Comparison of ENCODE assay signal across 8 cellular contexts in the genomic region with DNA sequence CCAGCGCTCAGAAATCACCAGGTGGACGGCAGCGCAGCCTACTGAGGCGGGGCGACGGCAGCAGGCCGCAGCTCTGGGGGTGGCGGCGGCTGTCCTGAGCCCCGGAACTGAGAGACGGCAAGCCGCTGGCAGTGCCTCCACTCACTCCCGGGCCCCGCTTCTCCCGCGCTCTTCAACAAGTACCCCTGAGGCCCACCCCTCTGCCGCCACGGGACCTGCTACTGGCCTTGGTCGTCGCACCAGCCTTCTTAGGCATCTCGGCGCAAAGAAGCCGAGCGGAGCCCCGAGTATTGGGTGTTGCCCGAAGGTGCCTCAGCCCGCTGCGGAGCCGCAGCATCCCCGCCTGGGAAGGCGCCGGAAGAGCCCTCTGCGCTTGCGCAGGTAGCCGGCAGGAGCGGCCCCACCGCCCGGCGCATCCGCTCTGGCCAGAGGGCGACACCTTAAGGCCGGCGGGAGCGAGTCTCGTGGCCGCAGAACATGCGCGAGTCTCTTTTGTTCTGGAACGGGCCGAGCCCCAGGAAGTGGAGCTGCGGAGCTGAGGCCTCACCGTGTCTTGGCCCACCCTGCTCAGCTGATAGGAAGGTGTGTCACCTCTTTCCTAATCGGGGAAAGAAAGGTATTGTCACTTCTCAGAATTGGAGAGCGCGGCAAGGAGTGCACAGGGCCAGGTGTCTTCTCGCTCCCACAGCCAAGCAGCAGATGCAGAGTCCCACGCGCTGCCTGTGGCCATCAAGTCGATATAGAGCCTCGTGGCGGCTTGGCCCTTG. TPM values are rescaled to one million over a fixed set of nuclear protein-coding genes. Genes with fewer than 3 reads are reported as not detected.
DNase-seq lines count a peak whose midpoint lies in the region; ATAC-seq, FAIRE-seq and TF ChIP-seq lines count a peak whose summit lies in the region.

C15orf40 (minus strand) TSS at position 369 of the 767 bp plus-strand sequence; CDS start at position 337, 32 bp downstream.

- H3K4me3 ChIP-seq in right atrium auricular region, result peak within 1 kb of the TSS; percentile 86 to 91

- ATAC-seq in GM18502 (IDR thresholded peaks at IDR 0.05; ENCODE audit: poor library complexity, unreplicated experiment), result peak; percentile 84
- ATAC-seq in HG02885 (IDR thresholded peaks at IDR 0.05; ENCODE audit: poor library complexity, unreplicated experiment), result peak; percentile 88

- DNase-seq in NCI-H146 treated with DMSO at 0.1 percent for 48 hours (lab: John Stamatoyannopoulos, UW; ENCODE audit: unreplicated experiment) (peak; percentile 59), T-helper 2 cell (peak; percentile 66 to 89 (median 73)), right atrium auricular region (ENCODE audit: low spot score) (peak; percentile 89), pulmonary artery endothelial cell (ENCODE audit: low read depth, low spot score) (peak; percentile 67), urothelium cell line (ENCODE audit: low spot score) (peak; percentile 97)

- TF ChIP-seq CTCF in right atrium auricular region (IDR thresholded peaks at IDR 0.05), result peak; percentile 26 to 71

- H3K9me3 ChIP-seq in right atrium auricular region, result no peaks in the 10 kb centered on the region

- H3K27ac ChIP-seq in angular gyrus (ENCODE audit: low read depth, low read length), result peak within 1 kb of the TSS; percentile 80
- peak within 1 kb of the TSS; percentile 68 to 77 for H3K27ac ChIP-seq in right atrium auricular region

- H3K4me1 ChIP-seq in right atrium auricular region, result peaks cover 0 to 18% of the 10 kb centered on the region in 2 donors

- FAIRE-seq in urothelium cell line (lab: Jason Lieb, UNC), result peak; percentile 9

- peaks cover 22% of the 10 kb centered on the region for H3K36me3 ChIP-seq in right atrium auricular region

- H3K27me3 ChIP-seq in right atrium auricular region, result no peaks in the 10 kb centered on the region

RNA-seq across cellular contexts. Expression of gene C15orf40, which starts in this region (rescaled TPM):
- total RNA-seq in right atrium auricular region, result 1 to 10 TPM; 5.9 to 9.4 TPM
- 10.6 and 17.5 TPM in 2 replicates for total RNA-seq in pulmonary artery endothelial cell

Comparison
In these comparisons a context has a peak if more than half of its experiments do, and no peak if none do; other contexts are left out.
1. Peak in every context shown above with its lines: DNase-seq, ATAC-seq, H3K4me3 ChIP-seq and H3K27ac ChIP-seq.